Comparison of ENCODE assay signal across 11 cellular contexts in the genomic region with DNA sequence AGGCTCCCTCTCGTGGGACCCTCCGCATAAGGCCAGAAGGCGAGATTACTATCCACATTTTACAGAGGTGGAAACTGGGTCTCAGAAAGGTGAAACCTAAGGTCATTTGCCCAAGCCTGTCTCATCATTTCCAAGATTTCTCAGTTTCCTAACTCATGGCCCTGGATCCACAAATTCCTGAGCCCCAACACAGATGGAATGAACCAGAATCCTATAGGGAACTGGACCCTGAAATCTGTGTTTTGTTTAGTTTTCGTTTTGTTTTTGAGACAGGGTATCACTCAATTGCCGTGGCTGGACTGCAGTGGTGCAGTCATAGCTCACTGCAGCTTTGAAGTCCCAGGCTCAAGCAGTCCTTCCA. TPM values are rescaled to one million over a fixed set of nuclear protein-coding genes. Genes with fewer than 3 reads are reported as not detected.
DNase-seq lines count a peak whose midpoint lies in the region; ATAC-seq, FAIRE-seq and TF ChIP-seq lines count a peak whose summit lies in the region.
"Had no signal": no experiment of that assay in that cellular context is flagged by ENCODE, and none has a peak within 500 bp of the region (broad histone marks: within the 10 kb centered on the region; RNA-seq: fewer than 3 reads in every experiment).

No MANE protein-coding gene starts in this region.

- H3K9ac ChIP-seq in kidney (ENCODE audit: low read length in 2 of 2) = no peak overlapping the region

- peaks cover 24% of the 10 kb centered on the region for H3K4me1 Mint-ChIP-seq in activated CD4-positive, alpha-beta T cell treated with anti-CD3 and anti-CD28 coated beads for 36 hours
- H3K4me1 Mint-ChIP-seq in activated T-helper 17 cell treated with anti-CD3 and anti-CD28 coated beads, Interleukin-2, amount 50 U/mL, for 72 hours = peaks cover 15% of the 10 kb centered on the region

- H3K27ac ChIP-seq in kidney (ENCODE audit: low read depth in 2 of 2, low read length in 2 of 2) (no peak overlapping the region), stomach (peak overlapping the region in 3 of 5 donors; percentile 14 to 76 (median 47)), RWPE1 (no peak overlapping the region)

- POLR2A ChIA-PET in activated CD4-positive, alpha-beta T cell treated with anti-CD3 and anti-CD28 coated beads for 36 hours (lab: Charles Lee) = no interaction called here
- POLR2A ChIA-PET in RWPE1 (lab: Yijun Ruan, JAX; ENCODE audit: low non-redundant PET) = interaction anchor here (1.3 kb wide), 1 partner anchor 20 kb away, joined by 4 read pairs; no protein-coding TSS in a partner anchor

- H3K27ac Mint-ChIP-seq in activated CD4-positive, alpha-beta T cell treated with anti-CD3 and anti-CD28 coated beads for 36 hours = peak overlapping the region; percentile 74
- no peak overlapping the region for H3K27ac Mint-ChIP-seq in activated T-helper 17 cell treated with anti-CD3 and anti-CD28 coated beads, Interleukin-2, amount 50 U/mL, for 72 hours

- H3K27me3 Mint-ChIP-seq in activated CD4-positive, alpha-beta T cell treated with anti-CD3 and anti-CD28 coated beads for 36 hours = no peaks in the 10 kb centered on the region
- no peaks in the 10 kb centered on the region for H3K27me3 Mint-ChIP-seq in activated T-helper 17 cell treated with anti-CD3 and anti-CD28 coated beads, Interleukin-2, amount 50 U/mL, for 72 hours

- FAIRE-seq in kidney (lab: Jason Lieb, UNC) = no peak
- FAIRE-seq: A204.1 had no signal

- no peak for TF ChIP-seq EP300 in stomach (IDR thresholded peaks at IDR 0.05)

- no peak for TF ChIP-seq POLR2A in stomach (IDR thresholded peaks at IDR 0.05)

- H3K36me3 ChIP-seq in kidney (ENCODE audit: control insufficient read depth in 1 of 2, insufficient read depth in 2 of 2, low read length in 2 of 2) (no peaks in the 10 kb centered on the region), stomach (no peaks in the 10 kb centered on the region)

- no peak for ATAC-seq in activated CD4-positive, alpha-beta T cell treated with anti-CD3 and anti-CD28 coated beads for 36 hours
- ATAC-seq in activated T-helper 17 cell treated with anti-CD3 and anti-CD28 coated beads, Interleukin-2, amount 50 U/mL, for 72 hours (replicated peaks) = no peak

- no peaks in the 10 kb centered on the region for H3K9me3 Mint-ChIP-seq in activated CD4-positive, alpha-beta T cell treated with anti-CD3 and anti-CD28 coated beads for 36 hours (ENCODE audit: low read depth)
- no peaks in the 10 kb centered on the region for H3K9me3 Mint-ChIP-seq in activated T-helper 17 cell treated with anti-CD3 and anti-CD28 coated beads, Interleukin-2, amount 50 U/mL, for 72 hours

- peaks cover 3 to 8% of the 10 kb centered on the region in 2 donors for H3K4me1 ChIP-seq in kidney (ENCODE audit: control insufficient read depth in 1 of 2, insufficient read depth in 1 of 2, low read depth in 1 of 2, low read length in 2 of 2)
- peaks cover 10 to 28% (median 23%) of the 10 kb centered on the region in 4 donors for H3K4me1 ChIP-seq in stomach

- H3K27me3 ChIP-seq in stomach = no peaks in the 10 kb centered on the region

- H3K9me3 ChIP-seq in kidney (ENCODE audit: control insufficient read depth in 1 of 2, low read length in 2 of 2) = no peaks in the 10 kb centered on the region
- H3K9me3 ChIP-seq in stomach = no peaks in the 10 kb centered on the region

- peak overlapping the region; percentile 51 for H3K4me3 Mint-ChIP-seq in activated CD4-positive, alpha-beta T cell treated with anti-CD3 and anti-CD28 coated beads for 36 hours
- H3K4me3 Mint-ChIP-seq in activated T-helper 17 cell treated with anti-CD3 and anti-CD28 coated beads, Interleukin-2, amount 50 U/mL, for 72 hours = peak overlapping the region; percentile 42

- H3K4me3 ChIP-seq in kidney (ENCODE audit: low read length in 2 of 2) (peak overlapping the region; percentile 2 to 56), stomach (peak overlapping the region in 3 of 4 donors; percentile 69 to 83 (median 78)), foreskin fibroblast (ENCODE audit: low read depth in 1 of 2, low read length in 2 of 2) (peak overlapping the region in 1 of 2 donors; percentile 41)

- 77 to 85% (median 83%) methylated on average over 5 of the region's 5 CpGs for WGBS in stomach, 5 donors

- intact Hi-C loops in activated CD4-positive, alpha-beta T cell treated with anti-CD3 and anti-CD28 coated beads for 36 hours (cut with DNase I, micrococcal nuclease) = loop anchor here in 1 of 2 experiments (2.0 kb wide), 1 partner anchor 582 kb away; no protein-coding TSS in a partner anchor
- intact Hi-C loops in kidney (cut with DNase I) (no loop called here), stomach (cut with DNase I; ENCODE audit: low total_unique reads) (no loop called here)

- no peaks in the 10 kb centered on the region for H3K36me3 Mint-ChIP-seq in activated CD4-positive, alpha-beta T cell treated with anti-CD3 and anti-CD28 coated beads for 36 hours (ENCODE audit: low read depth)
- H3K36me3 Mint-ChIP-seq in activated T-helper 17 cell treated with anti-CD3 and anti-CD28 coated beads, Interleukin-2, amount 50 U/mL, for 72 hours (ENCODE audit: low read depth) = no peaks in the 10 kb centered on the region

- TF ChIP-seq CTCF in kidney (IDR thresholded peaks at IDR 0.05; ENCODE audit: borderline replicate concordance, extremely low read depth, insufficient read depth) = no peak
- TF ChIP-seq CTCF in stomach (IDR thresholded peaks at IDR 0.05) = no peak
- TF ChIP-seq CTCF in RWPE1 (conservative IDR thresholded peaks at IDR 0.05; ENCODE audit: low read depth) = no peak
- TF ChIP-seq CTCF in foreskin fibroblast (IDR thresholded peaks at IDR 0.05; ENCODE audit: low read depth, low read length) = no peak

- no peak for DNase-seq in activated CD4-positive, alpha-beta T cell treated with anti-CD3 and anti-CD28 coated beads for 36 hours
- DNase-seq in activated CD4-positive, alpha-beta T cell treated with anti-CD3 and anti-CD28 coated beads, Interleukin-2, amount 50 U/mL, for 4 hours = no peak
- DNase-seq in kidney = no peak
- DNase-seq in stomach = no peak
- DNase-seq in RWPE1 (ENCODE audit: low spot score) = no peak
- DNase-seq in NOMO-1 (lab: John Stamatoyannopoulos, UW; ENCODE audit: unreplicated experiment in 2 of 2) = no peak
- no peak for DNase-seq in foreskin fibroblast
- DNase-seq: NCI-H2081 treated with DMSO at 0.1 percent for 48 hours had no signal

- CTCF ChIA-PET in activated CD4-positive, alpha-beta T cell treated with anti-CD3 and anti-CD28 coated beads for 36 hours (lab: Charles Lee) = interaction anchor here (1.3 to 3.1 kb wide), 2 partner anchors 46 to 54 kb away, joined by 4 to 15 read pairs; no protein-coding TSS in a partner anchor
- CTCF ChIA-PET in RWPE1 (lab: Yijun Ruan, JAX) = interaction anchor here (0.6 kb wide), 1 partner anchor 37 kb away, joined by 3 read pairs; no protein-coding TSS in a partner anchor

RNA-seq across cellular contexts. Expression of a gene that starts 0.6 kb away (rescaled TPM):
- 1 to 10 TPM; 1.1 to 1.2 TPM for total RNA-seq in activated CD4-positive, alpha-beta T cell treated with anti-CD3 and anti-CD28 coated beads for 36 hours
- under 1 TPM in 1 of 2 donors, not detected in 1; 0.29 TPM for total RNA-seq in activated T-helper 17 cell treated with anti-CD3 and anti-CD28 coated beads, Interleukin-2, amount 50 U/mL, for 72 hours
- total RNA-seq in kidney = 9.9 TPM
- 13.4 TPM for polyA plus RNA-seq in kidney (ENCODE audit: insufficient read depth, low read depth, low replicate concordance)
- total RNA-seq in stomach = 10 to 100 TPM in 1 of 5 donors, 1 to 10 TPM in 3, under 1 TPM in 1; 0.58 to 15.1 (median 3.6) TPM
- polyA plus RNA-seq in stomach = 1 to 10 TPM; 3.4 to 7.0 (median 5.0) TPM

RNA-seq across cellular contexts. Expression of a gene that starts 18.1 kb away (rescaled TPM):
- total RNA-seq in activated CD4-positive, alpha-beta T cell treated with anti-CD3 and anti-CD28 coated beads for 36 hours = under 1 TPM; 0.21 to 0.33 TPM
- under 1 TPM in 1 of 2 donors, not detected in 1; 0.61 TPM for total RNA-seq in activated T-helper 17 cell treated with anti-CD3 and anti-CD28 coated beads, Interleukin-2, amount 50 U/mL, for 72 hours
- 2.3 TPM for total RNA-seq in kidney
- polyA plus RNA-seq in kidney (ENCODE audit: insufficient read depth, low read depth, low replicate concordance) = 7.6 TPM
- 1 to 10 TPM in 2 of 5 donors, under 1 TPM in 2, not detected in 1; 0.73 to 2.9 (median 1.0) TPM for total RNA-seq in stomach
- polyA plus RNA-seq in stomach = 1 to 10 TPM; 2.1 to 8.4 (median 2.8) TPM
- total RNA-seq: T-helper 1 cell treated with Interleukin-12 subunit alpha and Interleukin-12 subunit beta and Interleukin-4 antibody, amounts not matched to agents 30 ng/mL and 1 ng/mL, for 36 hours had no signal

RNA-seq across cellular contexts. Expression of a gene that starts 36.8 kb away (rescaled TPM):
- total RNA-seq in activated CD4-positive, alpha-beta T cell treated with anti-CD3 and anti-CD28 coated beads for 36 hours = 10 to 100 TPM; 26.6 to 46.0 TPM
- 10 to 100 TPM; 13.4 to 47.8 TPM for total RNA-seq in activated T-helper 17 cell treated with anti-CD3 and anti-CD28 coated beads, Interleukin-2, amount 50 U/mL, for 72 hours
- 31.1 TPM for total RNA-seq in kidney
- polyA plus RNA-seq in kidney (ENCODE audit: insufficient read depth, low read depth, low replicate concordance) = 38.0 TPM
- total RNA-seq in stomach = 10 to 100 TPM in 2 of 5 donors, 1 to 10 TPM in 2, not detected in 1; 3.6 to 33.6 (median 16.4) TPM
- 10 to 100 TPM in 2 of 3 donors, 1 to 10 TPM in 1; 7.3 to 26.7 (median 14.9) TPM for polyA plus RNA-seq in stomach

Comparison
In these comparisons a context has a peak if more than half of its experiments do, and no peak if none do; other contexts are left out.
1. H3K27ac ChIP-seq: peak in stomach (3 of 5); none in kidney (0 of 2) and RWPE1 (single experiment).